ENCODE assay signal across 2 cellular contexts in genomic region chr6:136549359-136550044, GRCh38.
TF ChIP-seq lines count a peak whose summit lies in the region.

No MANE protein-coding gene starts in this region.

TF ChIP-seq in HEK293, 187 proteins besides CTCF, POLR2A, EP300 and RAD21 (continues in another document):
- TF ChIP-seq BCL11A (tag by site-specific recombination; IDR thresholded peaks at IDR 0.05; ENCODE audit: low read depth): no peak
- peak; percentile 90 for TF ChIP-seq ZBTB48 (tag by site-specific recombination; IDR thresholded peaks at IDR 0.05)
- peak; percentile 66 for TF ChIP-seq ZNF2 (tag by site-specific recombination; IDR thresholded peaks at IDR 0.05)
- TF ChIP-seq ZNF148 (tag by site-specific recombination; IDR thresholded peaks at IDR 0.05; ENCODE audit: borderline replicate concordance): no peak
- TF ChIP-seq, protein P1, sequence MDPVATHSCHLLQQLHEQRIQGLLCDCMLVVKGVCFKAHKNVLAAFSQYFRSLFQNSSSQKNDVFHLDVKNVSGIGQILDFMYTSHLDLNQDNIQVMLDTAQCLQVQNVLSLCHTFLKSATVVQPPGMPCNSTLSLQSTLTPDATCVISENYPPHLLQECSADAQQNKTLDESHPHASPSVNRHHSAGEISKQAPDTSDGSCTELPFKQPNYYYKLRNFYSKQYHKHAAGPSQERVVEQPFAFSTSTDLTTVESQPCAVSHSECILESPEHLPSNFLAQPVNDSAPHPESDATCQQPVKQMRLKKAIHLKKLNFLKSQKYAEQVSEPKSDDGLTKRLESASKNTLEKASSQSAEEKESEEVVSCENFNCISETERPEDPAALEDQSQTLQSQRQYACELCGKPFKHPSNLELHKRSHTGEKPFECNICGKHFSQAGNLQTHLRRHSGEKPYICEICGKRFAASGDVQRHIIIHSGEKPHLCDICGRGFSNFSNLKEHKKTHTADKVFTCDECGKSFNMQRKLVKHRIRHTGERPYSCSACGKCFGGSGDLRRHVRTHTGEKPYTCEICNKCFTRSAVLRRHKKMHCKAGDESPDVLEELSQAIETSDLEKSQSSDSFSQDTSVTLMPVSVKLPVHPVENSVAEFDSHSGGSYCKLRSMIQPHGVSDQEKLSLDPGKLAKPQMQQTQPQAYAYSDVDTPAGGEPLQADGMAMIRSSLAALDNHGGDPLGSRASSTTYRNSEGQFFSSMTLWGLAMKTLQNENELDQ (tag by site-specific recombination; IDR thresholded peaks at IDR 0.05; ENCODE audit: low read depth): no peak
- TF ChIP-seq ZBTB7A (tag by site-specific recombination; IDR thresholded peaks at IDR 0.05; ENCODE audit: low read depth): no peak
- no peak for TF ChIP-seq ZNF701 (tag by site-specific recombination; IDR thresholded peaks at IDR 0.05)
- peak; percentile 45; the same call in 1 of the 2 replicates for TF ChIP-seq ZNF501 (tag by site-specific recombination; IDR thresholded peaks at IDR 0.05)
- TF ChIP-seq ZNF600 (tag by site-specific recombination; IDR thresholded peaks at IDR 0.05): no peak
- TF ChIP-seq BCL6B (tag by site-specific recombination; IDR thresholded peaks at IDR 0.05): no peak
- TF ChIP-seq ZNF777 (tag by site-specific recombination; IDR thresholded peaks at IDR 0.05; ENCODE audit: borderline replicate concordance): peak; percentile 42; the same call in 1 of the 2 replicates
- TF ChIP-seq ZNF23 (tag by site-specific recombination; IDR thresholded peaks at IDR 0.05; ENCODE audit: borderline replicate concordance): no peak
- TF ChIP-seq AEBP2 (tag by site-specific recombination; IDR thresholded peaks at IDR 0.05; ENCODE audit: borderline replicate concordance): no peak
- TF ChIP-seq, protein P2, sequence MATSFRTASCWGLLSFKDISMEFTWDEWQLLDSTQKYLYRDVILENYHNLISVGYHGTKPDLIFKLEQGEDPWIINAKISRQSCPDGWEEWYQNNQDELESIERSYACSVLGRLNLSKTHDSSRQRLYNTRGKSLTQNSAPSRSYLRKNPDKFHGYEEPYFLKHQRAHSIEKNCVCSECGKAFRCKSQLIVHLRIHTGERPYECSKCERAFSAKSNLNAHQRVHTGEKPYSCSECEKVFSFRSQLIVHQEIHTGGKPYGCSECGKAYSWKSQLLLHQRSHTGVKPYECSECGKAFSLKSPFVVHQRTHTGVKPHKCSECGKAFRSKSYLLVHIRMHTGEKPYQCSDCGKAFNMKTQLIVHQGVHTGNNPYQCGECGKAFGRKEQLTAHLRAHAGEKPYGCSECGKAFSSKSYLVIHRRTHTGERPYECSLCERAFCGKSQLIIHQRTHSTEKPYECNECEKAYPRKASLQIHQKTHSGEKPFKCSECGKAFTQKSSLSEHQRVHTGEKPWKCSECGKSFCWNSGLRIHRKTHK (tag by site-specific recombination; IDR thresholded peaks at IDR 0.05): no peak
- TF ChIP-seq IKZF3 (tag by site-specific recombination; IDR thresholded peaks at IDR 0.05): no peak; the same call in 1 of the 2 replicates
- peak; percentile 36; the same call in 1 of the 2 replicates for TF ChIP-seq ZNF121 (tag by site-specific recombination; IDR thresholded peaks at IDR 0.05)
- TF ChIP-seq, protein P3, sequence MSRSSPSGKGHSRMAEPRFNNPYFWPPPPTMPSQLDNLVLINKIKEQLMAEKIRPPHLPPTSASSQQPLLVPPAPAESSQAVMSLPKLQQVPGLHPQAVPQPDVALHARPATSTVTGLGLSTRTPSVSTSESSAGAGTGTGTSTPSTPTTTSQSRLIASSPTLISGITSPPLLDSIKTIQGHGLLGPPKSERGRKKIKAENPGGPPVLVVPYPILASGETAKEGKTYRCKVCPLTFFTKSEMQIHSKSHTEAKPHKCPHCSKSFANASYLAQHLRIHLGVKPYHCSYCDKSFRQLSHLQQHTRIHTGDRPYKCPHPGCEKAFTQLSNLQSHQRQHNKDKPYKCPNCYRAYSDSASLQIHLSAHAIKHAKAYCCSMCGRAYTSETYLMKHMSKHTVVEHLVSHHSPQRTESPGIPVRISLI (tag by site-specific recombination; IDR thresholded peaks at IDR 0.05): 0 out of 2 replicates have a peak, but pooled peaks have one; percentile 18

TF ChIP-seq in H1, 55 proteins besides CTCF, POLR2A, EP300 and RAD21:
- no peak for TF ChIP-seq ZNF274 (IDR thresholded peaks at IDR 0.05; ENCODE audit: borderline replicate concordance, extremely low read depth, low read length)
- peak; percentile 18 for TF ChIP-seq SAP30 (IDR thresholded peaks at IDR 0.05; ENCODE audit: insufficient read depth, insufficient replicate concordance, low read length)
- peak; percentile 88 for TF ChIP-seq ASH2L (IDR thresholded peaks at IDR 0.05; ENCODE audit: low read length)
- TF ChIP-seq SP4 (IDR thresholded peaks at IDR 0.05; ENCODE audit: low read length): no peak
- peak in 1 of 2 experiments; percentile 7; a peak in 1 of 4 replicates for TF ChIP-seq SIN3A (conservative IDR thresholded peaks at IDR 0.05 in 1 of 2, IDR thresholded peaks at IDR 0.05 in 1 of 2; ENCODE audit: low read depth in 1 of 2, low read length in 2 of 2)
- 0 out of 4 replicates have a peak, but pooled peaks of 1 of the 2 experiments have one; percentile 29 for TF ChIP-seq HDAC2 (IDR thresholded peaks at IDR 0.05; ENCODE audit: borderline replicate concordance in 1 of 2, low read depth in 2 of 2, low read length in 2 of 2)
- peak; percentile 88 for TF ChIP-seq KDM4A (IDR thresholded peaks at IDR 0.05; ENCODE audit: low read depth, low read length, severe bottlenecking)
